ENCODE assay signal across 21 cellular contexts in the genomic region with DNA sequence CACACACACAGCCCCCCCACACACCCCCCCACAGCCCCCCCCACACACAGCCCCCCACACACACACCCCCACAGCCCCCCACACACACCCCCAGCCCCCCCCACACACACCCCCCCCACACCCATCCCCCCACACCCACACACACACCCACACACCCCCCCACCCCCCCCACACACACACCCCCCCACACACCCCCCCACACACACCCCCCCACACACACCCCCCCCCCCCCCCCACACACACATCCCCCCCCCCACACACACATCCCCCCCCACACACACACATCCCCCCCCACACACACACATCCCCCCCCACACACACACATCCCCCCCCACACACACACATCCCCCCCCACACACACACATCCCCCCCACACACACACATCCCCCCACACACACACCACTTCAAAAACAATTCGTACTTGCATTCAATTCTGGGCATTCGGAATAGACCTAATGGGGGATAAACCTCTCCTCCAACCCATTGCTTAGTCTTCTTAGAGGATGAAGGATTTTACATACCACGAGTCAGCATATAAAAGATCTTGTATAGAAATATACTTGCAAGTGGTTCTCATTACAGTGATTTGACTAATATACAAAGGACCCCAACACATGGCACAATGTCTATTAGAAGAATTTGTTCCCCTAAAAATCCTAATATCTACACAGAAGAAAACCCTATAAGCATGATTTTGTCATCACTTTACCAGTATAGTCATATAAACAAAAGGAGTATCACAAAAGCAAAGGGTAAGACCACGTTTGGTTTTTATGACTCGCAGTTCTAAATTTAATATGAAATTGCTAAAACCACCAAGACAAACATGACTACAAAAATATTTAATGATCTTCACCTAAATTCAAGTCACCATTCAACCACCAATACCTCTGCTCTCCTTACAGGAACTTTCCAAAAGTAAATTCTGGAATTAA.
DNase-seq lines count a peak whose midpoint lies in the region; TF ChIP-seq lines count a peak whose summit lies in the region.
"Had no signal": no experiment of that assay in that cellular context is flagged by ENCODE, and none has a peak within 500 bp of the region (broad histone marks: within the 10 kb centered on the region; RNA-seq: fewer than 3 reads in every experiment).

No MANE protein-coding gene starts in this region.

- H3K27me3 ChIP-seq in smooth muscle cell (ENCODE audit: low read depth) (no peaks in the 10 kb centered on the region), breast epithelium (no peaks in the 10 kb centered on the region)
- H3K27me3 ChIP-seq: heart right ventricle, stomach had no signal

- H3K27ac ChIP-seq in SK-N-MC (peak overlapping the region; percentile 45; the same call in 1 of the 2 replicates), smooth muscle cell (ENCODE audit: low read depth) (peak overlapping the region; percentile 93), breast epithelium (peak overlapping the region in 1 of 2 donors; percentile 5)
- H3K27ac ChIP-seq: parathyroid adenoma had no signal

- peaks cover 3% of the 10 kb centered on the region for H4K20me1 ChIP-seq in smooth muscle cell (ENCODE audit: low read depth)

- peaks cover 20% of the 10 kb centered on the region for H3K4me1 Mint-ChIP-seq in activated naive CD4-positive, alpha-beta T cell treated with anti-CD3 and anti-CD28 coated beads, Interleukin-2, amount 50 U/mL, for 24 hours

- H3K4me3 Mint-ChIP-seq in activated naive CD4-positive, alpha-beta T cell treated with anti-CD3 and anti-CD28 coated beads, Interleukin-2, amount 50 U/mL, for 24 hours = peak overlapping the region; percentile 36
- H3K4me3 Mint-ChIP-seq: T-helper 17 cell had no signal

- H2AFZ ChIP-seq in smooth muscle cell (ENCODE audit: low read depth) = no peak overlapping the region
- H2AFZ ChIP-seq: parathyroid adenoma had no signal

- no peak for DNase-seq in activated naive CD4-positive, alpha-beta T cell (lab: John Stamatoyannopoulos, UW)
- DNase-seq in SK-N-MC (ENCODE audit: low read depth, low spot score) (no peak), fibroblast of peridontal ligament (ENCODE audit: extremely low read depth) (peak; percentile 46), smooth muscle cell (lab: John Stamatoyannopoulos, UW; ENCODE audit: unreplicated experiment) (no peak), breast epithelium (ENCODE audit: low spot score in 2 of 2) (no peak), NCI-H1417 treated with DMSO at 0.1 percent for 48 hours (lab: John Stamatoyannopoulos, UW) (no peak)
- DNase-seq in NK-92 treated with Interleukin-12 subunit alpha and Interleukin-12 subunit beta, amount 100 ng/mL, for 24 hours (lab: John Stamatoyannopoulos, UW) = no peak
- DNase-seq: activated CD4-positive, alpha-beta T cell treated with anti-CD3 and anti-CD28 coated beads for 4 hours; activated T-cell treated with anti-CD3 and anti-CD28 coated beads, Interleukin-2, amount 50 U/mL, for 1 hour; Caco-2; heart right ventricle; KG1; kidney glomerular epithelial cell; NCI-H1105 treated with DMSO at 0.1 percent for 48 hours; NCI-H226; SHP77; stimulated activated CD4-positive, alpha-beta T cell treated with anti-CD3 and anti-CD28 coated beads, Interleukin-12 subunit alpha, Interleukin-12 subunit beta, amount 100 ng/mL, for 4 hours; stomach; T-helper 17 cell had no signal

- no peaks in the 10 kb centered on the region for H3K36me3 Mint-ChIP-seq in activated naive CD4-positive, alpha-beta T cell treated with anti-CD3 and anti-CD28 coated beads, Interleukin-2, amount 50 U/mL, for 24 hours

- no peak for TF ChIP-seq POLR2A in breast epithelium (IDR thresholded peaks at IDR 0.05)

- H3K9me3 ChIP-seq in SK-N-MC (ENCODE audit: low read depth, low read length) (no peaks in the 10 kb centered on the region), smooth muscle cell (replicated peaks; ENCODE audit: low read depth) (no peaks in the 10 kb centered on the region), breast epithelium (no peaks in the 10 kb centered on the region)
- H3K9me3 ChIP-seq: Caco-2, heart right ventricle, stomach had no signal

- H3K9me3 Mint-ChIP-seq in activated naive CD4-positive, alpha-beta T cell treated with anti-CD3 and anti-CD28 coated beads, Interleukin-2, amount 50 U/mL, for 24 hours = no peaks in the 10 kb centered on the region

- peaks cover 18% of the 10 kb centered on the region for H3K4me1 ChIP-seq in smooth muscle cell (ENCODE audit: low read depth)
- peaks cover 0 to 9% of the 10 kb centered on the region in 2 donors for H3K4me1 ChIP-seq in breast epithelium

- H3K4me3 ChIP-seq in SK-N-MC (no peak overlapping the region), smooth muscle cell (no peak overlapping the region), breast epithelium (no peak overlapping the region)
- H3K4me3 ChIP-seq: heart right ventricle, stomach had no signal

- H3K9ac ChIP-seq in SK-N-MC (ENCODE audit: insufficient read length) (no peak overlapping the region), smooth muscle cell (ENCODE audit: low read depth) (peak overlapping the region; percentile 40)
- H3K9ac ChIP-seq: parathyroid adenoma had no signal

- no peak overlapping the region for H3K4me2 ChIP-seq in smooth muscle cell

- WGBS in smooth muscle cell (ENCODE audit: low lambda C conversion rate) = 48% methylated on average over 5 of the region's 5 CpGs

- H3K36me3 ChIP-seq in SK-N-MC (ENCODE audit: insufficient read depth, low read length) (no peaks in the 10 kb centered on the region), smooth muscle cell (ENCODE audit: low read depth) (no peaks in the 10 kb centered on the region), breast epithelium (no peaks in the 10 kb centered on the region)
- H3K36me3 ChIP-seq: heart right ventricle, stomach had no signal

- intact Hi-C loops in breast epithelium (cut with DNase I; ENCODE audit: low total_unique reads) = no loop called here

- H3F3A ChIP-seq in smooth muscle cell (ENCODE audit: low read depth) = peaks cover 26% of the 10 kb centered on the region

- peaks cover 2% of the 10 kb centered on the region for H3K27me3 Mint-ChIP-seq in activated naive CD4-positive, alpha-beta T cell treated with anti-CD3 and anti-CD28 coated beads, Interleukin-2, amount 50 U/mL, for 24 hours

- TF ChIP-seq CTCF in smooth muscle cell (IDR thresholded peaks at IDR 0.05; ENCODE audit: borderline replicate concordance, insufficient read depth, poor library complexity, severe bottlenecking) = no peak
- no peak for TF ChIP-seq CTCF in breast epithelium (IDR thresholded peaks at IDR 0.05)

- peaks cover 55% of the 10 kb centered on the region for H3K79me2 ChIP-seq in smooth muscle cell (ENCODE audit: low read depth)

- H3K27ac Mint-ChIP-seq in activated naive CD4-positive, alpha-beta T cell treated with anti-CD3 and anti-CD28 coated beads, Interleukin-2, amount 50 U/mL, for 24 hours = peak overlapping the region; percentile 86
- H3K27ac Mint-ChIP-seq: T-helper 17 cell had no signal
